22 cellular contexts compared by ENCODE assay signal in the genomic region with DNA sequence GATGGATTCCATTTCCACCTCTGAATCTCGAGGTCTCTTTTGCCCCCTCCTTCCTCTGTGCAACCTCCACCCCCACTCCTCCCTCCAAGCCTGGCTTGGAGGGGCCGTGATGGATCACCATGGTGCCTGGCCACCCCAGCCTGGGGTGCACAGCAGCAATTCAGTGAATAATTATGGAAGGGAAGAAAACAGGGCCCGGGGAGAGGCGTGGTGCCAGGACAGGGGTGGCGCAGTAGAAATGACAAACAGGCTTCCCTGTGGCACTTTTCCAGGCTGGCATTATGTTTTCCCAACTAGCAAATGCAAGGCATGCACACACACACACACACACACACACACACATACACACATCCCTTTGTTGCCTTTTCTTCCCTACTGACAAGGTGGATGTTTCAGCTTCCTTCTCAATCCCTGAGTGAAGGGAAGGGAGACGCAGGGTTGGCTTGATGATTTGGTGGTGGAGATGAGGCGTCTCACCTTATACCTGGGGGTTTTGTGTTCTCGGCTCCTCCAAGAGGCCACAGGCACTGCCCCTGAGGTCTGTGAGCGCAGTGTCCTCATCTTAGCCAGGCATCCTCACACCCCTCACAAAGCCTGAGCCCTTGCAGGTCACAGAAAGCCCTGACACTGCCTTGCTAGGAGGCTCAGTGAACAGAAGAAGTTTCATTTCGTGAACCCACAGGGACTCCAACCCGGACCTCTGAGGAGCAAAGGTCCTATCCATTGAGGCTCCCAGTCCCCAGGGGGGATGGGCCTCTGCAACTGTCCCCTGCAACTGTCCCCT.
"Had no signal": no experiment of that assay in that cellular context is flagged by ENCODE, and none has a peak within 500 bp of the region (broad histone marks: within the 10 kb centered on the region; RNA-seq: fewer than 3 reads in every experiment).

No MANE protein-coding gene starts in this region.

- H3K4me1 Mint-ChIP-seq: activated CD4-positive, alpha-beta memory T cell treated with anti-CD3 and anti-CD28 coated beads, Interleukin-2, amount 10 ng/mL, durations not matched to agents 7 days and 5 days; activated CD4-positive, alpha-beta T cell treated with anti-CD3 and anti-CD28 coated beads, Interleukin-2, amount 10 ng/mL, durations not matched to agents 7 days and 5 days; activated naive CD4-positive, alpha-beta T cell treated with anti-CD3 and anti-CD28 coated beads, Interleukin-2, amount 50 U/mL, for 24 hours; activated naive CD8-positive, alpha-beta T cell treated with anti-CD3 and anti-CD28 coated beads, Interleukin-2, amount 50 U/mL, for 24 hours; naive B cell; T-helper 17 cell had no signal

- DNase-seq: activated CD4-positive, alpha-beta memory T cell treated with anti-CD3 and anti-CD28 coated beads, Interleukin-2, amount 10 ng/mL, durations not matched to agents 7 days and 5 days; activated CD4-positive, alpha-beta T cell treated with anti-CD3 and anti-CD28 coated beads, Interleukin-2, amount 10 ng/mL, durations not matched to agents 7 days and 5 days; activated CD4-positive, CD25-positive, alpha-beta regulatory T cell treated with anti-CD3 and anti-CD28 coated beads, Interleukin-2, amount 50 U/mL, for 72 hours; activated naive CD8-positive, alpha-beta T cell treated with anti-CD3 and anti-CD28 coated beads, Interleukin-2, amount 50 U/mL, for 24 hours; activated T-cell treated with anti-CD3 and anti-CD28 coated beads, Interleukin-2, amount 50 U/mL, for 48 hours; amygdala; central memory CD4-positive, alpha-beta T cell; effector CD4-positive, alpha-beta T cell; gastrocnemius medialis; glutamatergic neuron; left ventricle myocardium superior; naive B cell; nephron progenitor cell; right cardiac atrium; spleen; stimulated activated naive CD4-positive, alpha-beta T cell; T-helper 17 cell had no signal

- H3K4me1 ChIP-seq: gastrocnemius medialis, pancreas, spleen, tibial nerve had no signal

- H3K4me3 ChIP-seq: gastrocnemius medialis, pancreas, spleen, tibial nerve had no signal

- ATAC-seq: activated naive CD8-positive, alpha-beta T cell treated with anti-CD3 and anti-CD28 coated beads, Interleukin-2, amount 50 U/mL, for 24 hours; gastrocnemius medialis; left ventricle myocardium superior; pancreas; right cardiac atrium; T-helper 17 cell had no signal

- H3K27me3 ChIP-seq: gastrocnemius medialis, pancreas, tibial nerve had no signal

- H3K9me3 ChIP-seq: gastrocnemius medialis, pancreas, tibial nerve had no signal

- H3K9me3 Mint-ChIP-seq: activated CD4-positive, alpha-beta memory T cell treated with anti-CD3 and anti-CD28 coated beads, Interleukin-2, amount 10 ng/mL, durations not matched to agents 7 days and 5 days; activated CD4-positive, alpha-beta T cell treated with anti-CD3 and anti-CD28 coated beads, Interleukin-2, amount 10 ng/mL, durations not matched to agents 7 days and 5 days; activated naive CD4-positive, alpha-beta T cell treated with anti-CD3 and anti-CD28 coated beads, Interleukin-2, amount 50 U/mL, for 24 hours; activated T-helper 2 cell treated with anti-CD3 and anti-CD28 coated beads, Interferon-gamma antibody, Interleukin-2, Interleukin-4, amounts not matched to agents 10 μg/mL and 5 μg/mL and 100 μg/mL, durations not matched to agents 14 hours and 24 hours and 36 hours; dendritic cell treated with granulocyte-macrophage colony-stimulating factor and Interleukin-4, amounts not matched to agents 40 ng/mL and 50 ng/mL, for 4 days had no signal

- H3K4me3 Mint-ChIP-seq: activated CD4-positive, alpha-beta memory T cell treated with anti-CD3 and anti-CD28 coated beads, Interleukin-2, amount 10 ng/mL, durations not matched to agents 7 days and 5 days; activated CD4-positive, alpha-beta T cell treated with anti-CD3 and anti-CD28 coated beads, Interleukin-2, amount 10 ng/mL, durations not matched to agents 7 days and 5 days; activated naive CD4-positive, alpha-beta T cell treated with anti-CD3 and anti-CD28 coated beads, Interleukin-2, amount 50 U/mL, for 24 hours; activated naive CD8-positive, alpha-beta T cell treated with anti-CD3 and anti-CD28 coated beads, Interleukin-2, amount 50 U/mL, for 24 hours; dendritic cell treated with granulocyte-macrophage colony-stimulating factor and Interleukin-4, amounts not matched to agents 40 ng/mL and 50 ng/mL, for 4 days; naive B cell; nephron progenitor cell; T-helper 17 cell had no signal

- H3K36me3 ChIP-seq: gastrocnemius medialis, pancreas, spleen, tibial nerve had no signal

- H3K27ac Mint-ChIP-seq: activated CD4-positive, alpha-beta memory T cell treated with anti-CD3 and anti-CD28 coated beads, Interleukin-2, amount 10 ng/mL, durations not matched to agents 7 days and 5 days; activated CD4-positive, alpha-beta T cell treated with anti-CD3 and anti-CD28 coated beads, Interleukin-2, amount 10 ng/mL, durations not matched to agents 7 days and 5 days; activated naive CD4-positive, alpha-beta T cell treated with anti-CD3 and anti-CD28 coated beads, Interleukin-2, amount 50 U/mL, for 24 hours; activated naive CD8-positive, alpha-beta T cell treated with anti-CD3 and anti-CD28 coated beads, Interleukin-2, amount 50 U/mL, for 24 hours; activated T-helper 2 cell treated with anti-CD3 and anti-CD28 coated beads, Interferon-gamma antibody, Interleukin-2, Interleukin-4, amounts not matched to agents 10 μg/mL and 5 μg/mL and 100 μg/mL, durations not matched to agents 14 hours and 24 hours and 36 hours; dendritic cell treated with granulocyte-macrophage colony-stimulating factor and Interleukin-4, amounts not matched to agents 40 ng/mL and 50 ng/mL, for 4 days; naive B cell; nephron progenitor cell; T-helper 17 cell had no signal

- H3K27ac ChIP-seq: gastrocnemius medialis, pancreas, spleen, tibial nerve had no signal
